In the genomic region with DNA sequence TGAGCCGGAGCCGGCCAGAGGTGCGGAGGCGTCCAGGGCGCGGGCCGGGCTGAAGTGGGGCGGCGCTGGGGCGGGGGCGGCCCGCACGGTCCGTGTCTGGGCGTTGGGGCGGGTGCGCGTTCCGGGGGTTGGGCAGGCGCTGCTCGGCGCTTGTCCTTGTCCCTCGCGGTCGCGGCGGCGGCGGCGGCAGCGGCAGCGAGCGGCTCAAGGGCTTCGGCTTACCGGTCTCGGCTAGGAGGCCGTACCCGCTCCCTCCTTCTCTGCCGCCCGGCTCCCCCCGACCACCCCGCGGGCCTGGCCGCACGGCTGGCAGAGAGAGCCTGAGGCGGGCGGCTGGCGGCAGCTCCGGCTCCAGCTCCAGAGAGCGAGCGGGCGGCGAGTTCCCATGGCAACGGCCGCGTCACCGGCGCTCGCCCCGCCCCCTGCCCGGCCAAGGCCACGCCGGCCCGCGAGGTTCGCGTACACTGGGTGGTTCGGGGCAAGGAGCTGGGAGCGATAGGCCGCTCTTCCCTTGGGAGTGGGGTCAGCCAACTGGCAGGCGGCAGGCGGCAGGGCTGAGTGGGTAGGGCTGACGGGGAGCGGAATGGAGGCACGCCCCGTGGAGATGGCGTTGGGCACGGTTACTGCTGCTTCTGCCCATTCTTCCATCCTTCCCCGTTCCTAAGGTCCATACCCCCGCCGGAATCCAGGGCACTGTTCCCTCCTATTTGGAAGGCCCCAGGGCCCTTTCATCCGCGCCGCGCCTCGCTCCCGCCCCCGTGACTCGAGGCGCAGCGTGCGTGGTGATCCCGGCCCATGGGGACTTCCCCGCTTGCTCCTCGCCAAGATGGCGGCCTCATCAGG, we compare ENCODE assay signal across 8 cellular contexts. TPM values are rescaled to one million over a fixed set of nuclear protein-coding genes. Genes with fewer than 3 reads are reported as not detected.
A peak's percentile ranks its signal among the peaks of the same experiment; 100 is the strongest.
DNase-seq lines count a peak whose midpoint lies in the region; ATAC-seq and TF ChIP-seq lines count a peak whose summit lies in the region.

Gene LRRC73 (minus strand): TSS at position 363 of the 843 bp plus-strand sequence. CDS start 561 bp downstream, outside the sequence.

- peak within 1 kb of the TSS; percentile 66 for H3K4me3 Mint-ChIP-seq in activated CD4-positive, alpha-beta T cell treated with anti-CD3 and anti-CD28 coated beads, Interleukin-2, amount 10 ng/mL, durations not matched to agents 7 days and 5 days

- H3K27me3 ChIP-seq in GM06990 (replicated peaks; ENCODE audit: control insufficient read depth, insufficient read depth, low read length), result no peaks in the 10 kb centered on the region; the same call in 1 of the 2 replicates
- peaks cover 0 to 31% of the 10 kb centered on the region in 2 donors for H3K27me3 ChIP-seq in left lung

- H3K27ac ChIP-seq in left lung, result peak within 1 kb of the TSS in 1 of 2 donors; percentile 40

- H3K9me3 ChIP-seq in left lung, result no peaks in the 10 kb centered on the region

- H3K36me3 ChIP-seq in GM06990 (ENCODE audit: control insufficient read depth, insufficient read depth, low read length) (peaks cover 16% of the 10 kb centered on the region), left lung (peaks cover 0 to 57% of the 10 kb centered on the region in 2 donors)

- POLR2A ChIA-PET in activated CD4-positive, alpha-beta T cell treated with anti-CD3 and anti-CD28 coated beads, Interleukin-2, amount 10 ng/mL, durations not matched to agents 7 days and 5 days (lab: Charles Lee), result interaction anchor here (0.6 kb wide), 1 partner anchor 141 kb away, joined by 3 read pairs; the partner anchor contains the start of gene ZNF318

- peak; percentile 82 for DNase-seq in GM06990 (ENCODE audit: extremely low read depth, insufficient read length)
- DNase-seq in NCI-H345 (lab: John Stamatoyannopoulos, UW), result peak; percentile 78
- DNase-seq in activated CD4-positive, alpha-beta T cell treated with anti-CD3 and anti-CD28 coated beads, Interleukin-2, amount 10 ng/mL, durations not matched to agents 7 days and 5 days, result peak; percentile 75
- peak; percentile 60 for DNase-seq in dedifferentiated amniotic fluid mesenchymal stem cell (ENCODE audit: extremely low spot score)
- DNase-seq in left lung, result peak; percentile 90 to 98
- peak; percentile 69 for DNase-seq in stimulated activated CD4-positive, alpha-beta T cell treated with anti-CD3 and anti-CD28 coated beads, Interleukin-1b, Interleukin-23, amount 100 ng/mL, for 48 hours
- no peak for DNase-seq in NCI-H524 treated with DMSO at 0.1 percent for 48 hours (lab: John Stamatoyannopoulos, UW)

- H3K4me3 ChIP-seq in GM06990 (replicated peaks; ENCODE audit: low read depth, low read length) (peak within 1 kb of the TSS; percentile 59), left lung (peak within 1 kb of the TSS; percentile 60 to 69)

- H3K9me3 Mint-ChIP-seq in activated CD4-positive, alpha-beta T cell treated with anti-CD3 and anti-CD28 coated beads, Interleukin-2, amount 10 ng/mL, durations not matched to agents 7 days and 5 days, result no peaks in the 10 kb centered on the region

- peaks cover 20 to 59% of the 10 kb centered on the region in 2 donors for H3K4me1 ChIP-seq in left lung

- H3K27ac Mint-ChIP-seq in activated CD4-positive, alpha-beta T cell treated with anti-CD3 and anti-CD28 coated beads, Interleukin-2, amount 10 ng/mL, durations not matched to agents 7 days and 5 days, result peak within 1 kb of the TSS; percentile 70

- CTCF ChIA-PET in activated CD4-positive, alpha-beta T cell treated with anti-CD3 and anti-CD28 coated beads, Interleukin-2, amount 10 ng/mL, durations not matched to agents 7 days and 5 days (lab: Charles Lee), result interaction anchor here (1.4 to 6.8 kb wide), 5 partner anchors 9 to 281 kb away, joined by 3 to 54 read pairs (median 7); partner anchors contain the start of gene DNPH1

- intact Hi-C loops in left lung (cut with DNase I), result loop anchor here (5.0 to 10.0 kb wide), 3 partner anchors 55 to 245 kb away; partner anchors contain the start of gene DLK2 (in 1 of the 2)

- ATAC-seq in HG02623 (IDR thresholded peaks at IDR 0.05; ENCODE audit: unreplicated experiment), result peak; percentile 57
- ATAC-seq in left lung, result peak; percentile 89

- H3K27me3 Mint-ChIP-seq in activated CD4-positive, alpha-beta T cell treated with anti-CD3 and anti-CD28 coated beads, Interleukin-2, amount 10 ng/mL, durations not matched to agents 7 days and 5 days, result peaks cover 16% of the 10 kb centered on the region

- TF ChIP-seq CTCF in GM06990 (IDR thresholded peaks at IDR 0.05; ENCODE audit: insufficient read depth, low read length, poor library complexity, severe bottlenecking) (no peak), left lung (IDR thresholded peaks at IDR 0.05) (no peak)

- peaks cover 32% of the 10 kb centered on the region for H3K36me3 Mint-ChIP-seq in activated CD4-positive, alpha-beta T cell treated with anti-CD3 and anti-CD28 coated beads, Interleukin-2, amount 10 ng/mL, durations not matched to agents 7 days and 5 days (ENCODE audit: low read depth)

- peaks cover 27% of the 10 kb centered on the region for H3K4me1 Mint-ChIP-seq in activated CD4-positive, alpha-beta T cell treated with anti-CD3 and anti-CD28 coated beads, Interleukin-2, amount 10 ng/mL, durations not matched to agents 7 days and 5 days

RNA-seq across cellular contexts. Expression of gene LRRC73, which starts in this region (rescaled TPM):
- total RNA-seq in activated CD4-positive, alpha-beta T cell treated with anti-CD3 and anti-CD28 coated beads, Interleukin-2, amount 10 ng/mL, durations not matched to agents 7 days and 5 days, result under 1 TPM; 0.48 to 0.52 TPM
- total RNA-seq in left lung, result 1 to 10 TPM in 1 of 2 donors, under 1 TPM in 1; 0.52 to 1.5 TPM

Comparison
In these comparisons a context has a peak if more than half of its experiments do, and no peak if none do; other contexts are left out.
1. Peak in DNase-seq in activated CD4-positive, alpha-beta T cell treated with anti-CD3 and anti-CD28 coated beads, Interleukin-2, amount 10 ng/mL, durations not matched to agents 7 days and 5 days; RNA of the gene not detected or under 1 TPM.